Comparison of ENCODE assay signal across 16 cellular contexts in genomic region chr17:8924595-8924994, GRCh38. TPM values are rescaled to one million over a fixed set of nuclear protein-coding genes. Genes with fewer than 3 reads are reported as not detected.
DNase-seq lines count a peak whose midpoint lies in the region; ATAC-seq and TF ChIP-seq lines count a peak whose summit lies in the region.
"Had no signal": no experiment of that assay in that cellular context is flagged by ENCODE, and none has a peak within 500 bp of the region (broad histone marks: within the 10 kb centered on the region; RNA-seq: fewer than 3 reads in every experiment).

No MANE protein-coding gene starts in this region.

- no peak for TF ChIP-seq CTCF in MM.1S (IDR thresholded peaks at IDR 0.05; ENCODE audit: low read length)
- no peak for TF ChIP-seq CTCF in gastrocnemius medialis (IDR thresholded peaks at IDR 0.05 in 4 of 5, conservative IDR thresholded peaks at IDR 0.05 in 1 of 5)

- H3K27me3 Mint-ChIP-seq in activated naive CD4-positive, alpha-beta T cell treated with anti-CD3 and anti-CD28 coated beads for 36 hours (ENCODE audit: low read depth), result no peaks in the 10 kb centered on the region
- no peaks in the 10 kb centered on the region for H3K27me3 Mint-ChIP-seq in activated CD8-positive, alpha-beta memory T cell treated with anti-CD3 and anti-CD28 coated beads, Interleukin-2, amount 10 ng/mL, durations not matched to agents 7 days and 5 days
- H3K27me3 Mint-ChIP-seq: CD4-positive, alpha-beta memory T cell; dendritic cell treated with granulocyte-macrophage colony-stimulating factor and Interleukin-4, amounts not matched to agents 40 ng/mL and 50 ng/mL, for 4 days; naive B cell had no signal

- H3K79me2 ChIP-seq in MM.1S (ENCODE audit: low read length), result no peaks in the 10 kb centered on the region

- no peak overlapping the region for H3K9ac ChIP-seq in MM.1S (ENCODE audit: low read length)

- peaks cover 27% of the 10 kb centered on the region for H3K36me3 Mint-ChIP-seq in activated naive CD4-positive, alpha-beta T cell treated with anti-CD3 and anti-CD28 coated beads for 36 hours (ENCODE audit: low read depth)
- H3K36me3 Mint-ChIP-seq in activated CD8-positive, alpha-beta memory T cell treated with anti-CD3 and anti-CD28 coated beads, Interleukin-2, amount 10 ng/mL, durations not matched to agents 7 days and 5 days, result peaks cover 50% of the 10 kb centered on the region

- ATAC-seq in GM18511 (IDR thresholded peaks at IDR 0.05; ENCODE audit: unreplicated experiment), result peak; percentile 67
- ATAC-seq in GM19438 (IDR thresholded peaks at IDR 0.05; ENCODE audit: low read depth, unreplicated experiment), result peak; percentile 67
- ATAC-seq in HG02852 (IDR thresholded peaks at IDR 0.05; ENCODE audit: unreplicated experiment), result peak; percentile 79
- ATAC-seq in gastrocnemius medialis, result no peak
- no peak for ATAC-seq in activated CD8-positive, alpha-beta memory T cell treated with anti-CD3 and anti-CD28 coated beads, Interleukin-2, amount 10 ng/mL, durations not matched to agents 7 days and 5 days
- ATAC-seq: HCT116 had no signal

- DNase-seq in MM.1S (peak; percentile 77), gastrocnemius medialis (no peak), HUDEP-2 (lab: John Stamatoyannopoulos, UW; ENCODE audit: unreplicated experiment in 76 of 76) (no peak)
- DNase-seq in activated naive CD4-positive, alpha-beta T cell treated with anti-CD3 and anti-CD28 coated beads for 36 hours, result no peak
- no peak for DNase-seq in activated CD8-positive, alpha-beta memory T cell treated with anti-CD3 and anti-CD28 coated beads, Interleukin-2, amount 10 ng/mL, durations not matched to agents 7 days and 5 days
- DNase-seq: activated CD4-positive, alpha-beta T cell treated with anti-CD3 and anti-CD28 coated beads, Interleukin-2, amount 50 U/mL, for 4 hours; CD4-positive, alpha-beta memory T cell; islet precursor cell; naive B cell; NCI-H1694 treated with DMSO at 0.1 percent for 48 hours had no signal

- no peak overlapping the region for H2AFZ ChIP-seq in MM.1S (ENCODE audit: low read length)

- H3K9me2 ChIP-seq in MM.1S (replicated peaks; ENCODE audit: insufficient read depth, low read length), result no peaks in the 10 kb centered on the region

- no peak for TF ChIP-seq POLR2A in gastrocnemius medialis (IDR thresholded peaks at IDR 0.05)

- H3F3A ChIP-seq in MM.1S (ENCODE audit: insufficient read depth, low read length), result peaks cover 5% of the 10 kb centered on the region; the same call in 1 of the 2 replicates

- H3K4me3 ChIP-seq in MM.1S (ENCODE audit: low read length), result no peak overlapping the region
- H3K4me3 ChIP-seq in gastrocnemius medialis, result no peak overlapping the region

- no peak overlapping the region for H3K27ac Mint-ChIP-seq in activated naive CD4-positive, alpha-beta T cell treated with anti-CD3 and anti-CD28 coated beads for 36 hours
- H3K27ac Mint-ChIP-seq in activated CD8-positive, alpha-beta memory T cell treated with anti-CD3 and anti-CD28 coated beads, Interleukin-2, amount 10 ng/mL, durations not matched to agents 7 days and 5 days, result no peak overlapping the region
- H3K27ac Mint-ChIP-seq: CD4-positive, alpha-beta memory T cell; dendritic cell treated with granulocyte-macrophage colony-stimulating factor and Interleukin-4, amounts not matched to agents 40 ng/mL and 50 ng/mL, for 4 days had no signal

- H3K4me1 ChIP-seq in MM.1S (ENCODE audit: low read length), result peaks cover 21% of the 10 kb centered on the region
- H3K4me1 ChIP-seq in gastrocnemius medialis, result no peaks in the 10 kb centered on the region

- CTCF ChIA-PET in activated naive CD4-positive, alpha-beta T cell treated with anti-CD3 and anti-CD28 coated beads for 36 hours (lab: Charles Lee), result no interaction called here
- CTCF ChIA-PET in activated CD8-positive, alpha-beta memory T cell treated with anti-CD3 and anti-CD28 coated beads, Interleukin-2, amount 10 ng/mL, durations not matched to agents 7 days and 5 days (lab: Charles Lee), result no interaction called here

- H3K36me3 ChIP-seq in MM.1S (replicated peaks; ENCODE audit: insufficient read depth, low read length) (no peaks in the 10 kb centered on the region), gastrocnemius medialis (no peaks in the 10 kb centered on the region)

- peaks cover 21% of the 10 kb centered on the region for H3K9me3 Mint-ChIP-seq in activated naive CD4-positive, alpha-beta T cell treated with anti-CD3 and anti-CD28 coated beads for 36 hours
- peaks cover 17% of the 10 kb centered on the region for H3K9me3 Mint-ChIP-seq in activated CD8-positive, alpha-beta memory T cell treated with anti-CD3 and anti-CD28 coated beads, Interleukin-2, amount 10 ng/mL, durations not matched to agents 7 days and 5 days (ENCODE audit: low read depth)
- H3K9me3 Mint-ChIP-seq: dendritic cell treated with granulocyte-macrophage colony-stimulating factor and Interleukin-4, amounts not matched to agents 40 ng/mL and 50 ng/mL, for 4 days had no signal

- H3K9me3 ChIP-seq in MM.1S (replicated peaks; ENCODE audit: insufficient read depth, low read length), result no peaks in the 10 kb centered on the region
- peaks cover 0 to 16% (median 0%) of the 10 kb centered on the region in 3 donors for H3K9me3 ChIP-seq in gastrocnemius medialis

- no peaks in the 10 kb centered on the region for H4K20me1 ChIP-seq in MM.1S (ENCODE audit: insufficient read depth, low read length)

- H3K27ac ChIP-seq in MM.1S (ENCODE audit: low read length) (peak overlapping the region; percentile 60; the same call in 1 of the 2 replicates), gastrocnemius medialis (no peak overlapping the region)

- intact Hi-C loops in activated naive CD4-positive, alpha-beta T cell treated with anti-CD3 and anti-CD28 coated beads for 36 hours (cut with micrococcal nuclease), result no loop called here
- intact Hi-C loops in gastrocnemius medialis (cut with DNase I; ENCODE audit: low total_unique reads), result no loop called here

- no peak overlapping the region for H3K4me3 Mint-ChIP-seq in activated naive CD4-positive, alpha-beta T cell treated with anti-CD3 and anti-CD28 coated beads for 36 hours
- no peak overlapping the region for H3K4me3 Mint-ChIP-seq in activated CD8-positive, alpha-beta memory T cell treated with anti-CD3 and anti-CD28 coated beads, Interleukin-2, amount 10 ng/mL, durations not matched to agents 7 days and 5 days
- H3K4me3 Mint-ChIP-seq: CD4-positive, alpha-beta memory T cell; naive B cell had no signal

- H3K27me3 ChIP-seq in MM.1S (replicated peaks; ENCODE audit: insufficient read depth, low read length) (0 out of 2 replicates have a peak, but pooled peaks cover 3% of the 10 kb centered on the region), gastrocnemius medialis (peaks cover 0 to 6% (median 0%) of the 10 kb centered on the region in 3 donors)

- in situ Hi-C loops in gastrocnemius medialis (cut with MboI; ENCODE audit: low sequenced_read_pairs in 4 of 4), result no loop called here

- H3K4me1 Mint-ChIP-seq in activated naive CD4-positive, alpha-beta T cell treated with anti-CD3 and anti-CD28 coated beads for 36 hours (ENCODE audit: low read depth), result peaks cover 12% of the 10 kb centered on the region
- peaks cover 9% of the 10 kb centered on the region for H3K4me1 Mint-ChIP-seq in activated CD8-positive, alpha-beta memory T cell treated with anti-CD3 and anti-CD28 coated beads, Interleukin-2, amount 10 ng/mL, durations not matched to agents 7 days and 5 days

- H3K4me2 ChIP-seq in MM.1S (ENCODE audit: low read depth, low read length), result 0 out of 2 replicates have a peak overlapping the region, but pooled peaks have one; percentile 8

RNA-seq across cellular contexts. Expression of gene PIK3R5, which starts 40.9 kb away (rescaled TPM):
- 10 to 100 TPM; 15.9 to 18.1 TPM for total RNA-seq in activated naive CD4-positive, alpha-beta T cell treated with anti-CD3 and anti-CD28 coated beads for 36 hours
- 1 to 10 TPM in 3 of 4 donors, under 1 TPM in 1; 0.63 to 5.9 (median 2.9) TPM for total RNA-seq in gastrocnemius medialis
- total RNA-seq in activated CD8-positive, alpha-beta memory T cell treated with anti-CD3 and anti-CD28 coated beads, Interleukin-2, amount 10 ng/mL, durations not matched to agents 7 days and 5 days, result 10 to 100 TPM; 48.9 to 51.2 TPM
- total RNA-seq: fibroblast of villous mesenchyme had no signal

RNA-seq across cellular contexts. Expression of gene PIK3R6, which starts 57.1 kb away (rescaled TPM):
- total RNA-seq in activated naive CD4-positive, alpha-beta T cell treated with anti-CD3 and anti-CD28 coated beads for 36 hours, result under 1 TPM; 0.12 to 0.22 TPM
- under 1 TPM in 3 of 4 donors, not detected in 1; 0.09 to 0.24 (median 0.16) TPM for total RNA-seq in gastrocnemius medialis
- 1 to 10 TPM; 1.3 to 4.9 TPM for total RNA-seq in activated CD8-positive, alpha-beta memory T cell treated with anti-CD3 and anti-CD28 coated beads, Interleukin-2, amount 10 ng/mL, durations not matched to agents 7 days and 5 days
- total RNA-seq: fibroblast of villous mesenchyme had no signal

Comparison
In these comparisons a context has a peak if more than half of its experiments do, and no peak if none do; other contexts are left out.
1. ATAC-seq: peak in GM18511 (single experiment), GM19438 (single experiment) and HG02852 (single experiment); none in gastrocnemius medialis (0 of 2) and activated CD8-positive, alpha-beta memory T cell treated with anti-CD3 and anti-CD28 coated beads, Interleukin-2, amount 10 ng/mL, durations not matched to agents 7 days and 5 days (single experiment).